In the genomic region with DNA sequence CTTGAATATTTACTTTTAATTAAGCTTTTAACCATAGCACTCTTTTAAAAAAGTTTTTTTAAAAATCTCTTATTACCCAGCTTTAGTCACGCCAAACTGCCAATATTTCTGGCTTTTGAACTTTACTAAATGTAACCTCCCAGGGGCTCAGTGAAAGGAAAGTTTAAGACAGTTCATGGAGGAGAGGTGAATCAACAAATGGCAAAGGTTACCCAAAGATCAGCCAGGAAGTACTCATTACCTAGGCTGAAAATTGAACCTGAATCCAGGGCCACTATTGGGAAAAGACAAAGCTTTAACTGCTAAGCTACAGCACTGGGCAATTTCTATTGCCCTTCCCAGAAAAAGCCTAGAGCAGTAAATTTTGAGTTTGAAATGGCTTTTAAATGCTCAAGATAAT, we compare ENCODE assay signal across 11 cellular contexts.
"Had no signal": no experiment of that assay in that cellular context is flagged by ENCODE, and none has a peak within 500 bp of the region (broad histone marks: within the 10 kb centered on the region; RNA-seq: fewer than 3 reads in every experiment).

No MANE protein-coding gene starts in this region.

- H2AFZ ChIP-seq: GM23248, GM23338 had no signal

- H3K4me2 ChIP-seq: GM23338 had no signal

- DNase-seq: GM23248, GOT3, H7, H9, HCEC 1CT, HFFc6 had no signal

- H3K4me1 ChIP-seq: HAP-1 had no signal

- H3K9me3 ChIP-seq: HAP-1 had no signal

- H3K9ac ChIP-seq: GM23248 had no signal

- H3K4me3 ChIP-seq: GM23248, GM23338, HAP-1 had no signal

- H3K36me3 ChIP-seq: HAP-1 had no signal

- H3K27ac ChIP-seq: GM23248 had no signal

- ATAC-seq: GM23338, HCT116 had no signal

- FAIRE-seq: H1, H54 had no signal
